8 cellular contexts compared by ENCODE assay signal in genomic region chr16:69443809-69444611, GRCh38. TPM values are rescaled to one million over a fixed set of nuclear protein-coding genes. Genes with fewer than 3 reads are reported as not detected.
DNase-seq lines count a peak whose midpoint lies in the region; ATAC-seq and TF ChIP-seq lines count a peak whose summit lies in the region.

No MANE protein-coding gene starts in this region.

- WGBS in trophoblast cell (ENCODE audit: extremely low coverage, insufficient coverage, insufficient read length): no CpG with 5 or more reads among the region's 12 CpGs

- H4K91ac ChIP-seq in trophoblast cell (ENCODE audit: low read depth, low read length): no peak overlapping the region

- peak overlapping the region; percentile 62 for H3K4me3 Mint-ChIP-seq in activated CD4-positive, alpha-beta memory T cell treated with anti-CD3 and anti-CD28 coated beads for 36 hours

- H2AK5ac ChIP-seq in trophoblast cell (ENCODE audit: low read length): no peak overlapping the region

- H4K12ac ChIP-seq in trophoblast cell (ENCODE audit: low read depth, low read length): no peak overlapping the region

- peaks cover 20% of the 10 kb centered on the region for H3K36me3 Mint-ChIP-seq in activated CD4-positive, alpha-beta memory T cell treated with anti-CD3 and anti-CD28 coated beads for 36 hours

- no peaks in the 10 kb centered on the region for H4K20me1 ChIP-seq in fibroblast of lung (ENCODE audit: control insufficient read depth, extremely low read depth, insufficient read depth, low read length)

- no peaks in the 10 kb centered on the region for H3K27me3 ChIP-seq in fibroblast of lung (ENCODE audit: control insufficient read depth, insufficient read depth, low read length)
- no peaks in the 10 kb centered on the region for H3K27me3 ChIP-seq in trophoblast cell (ENCODE audit: insufficient read depth, low read length)

- peak overlapping the region; percentile 88 for H3K27ac Mint-ChIP-seq in activated CD4-positive, alpha-beta memory T cell treated with anti-CD3 and anti-CD28 coated beads for 36 hours

- peak overlapping the region; percentile 32 for H2AFZ ChIP-seq in fibroblast of lung (ENCODE audit: low read length)
- no peak overlapping the region for H2AFZ ChIP-seq in trophoblast cell (ENCODE audit: insufficient read depth, low read length, poor library complexity)

- H3K36me3 ChIP-seq in fibroblast of lung (ENCODE audit: control insufficient read depth, insufficient read depth, low read length): peaks cover 2% of the 10 kb centered on the region
- peaks cover 5 to 7% of the 10 kb centered on the region in 2 experiments for H3K36me3 ChIP-seq in trophoblast cell (ENCODE audit: control insufficient read depth in 1 of 2, insufficient read depth in 2 of 2, low read length in 2 of 2)

- no peak overlapping the region for H3K4ac ChIP-seq in trophoblast cell (ENCODE audit: low read depth, low read length)

- no peak overlapping the region for H3K14ac ChIP-seq in trophoblast cell (ENCODE audit: low read length)

- ATAC-seq in GM21381 (IDR thresholded peaks at IDR 0.05; ENCODE audit: unreplicated experiment): no peak

- H3K9me3 Mint-ChIP-seq in activated CD4-positive, alpha-beta memory T cell treated with anti-CD3 and anti-CD28 coated beads for 36 hours: no peaks in the 10 kb centered on the region

- H3K4me2 ChIP-seq in fibroblast of lung (ENCODE audit: extremely low read depth, insufficient read depth, low read length): peak overlapping the region; percentile 55
- H3K4me2 ChIP-seq in trophoblast cell (ENCODE audit: low read length): no peak overlapping the region

- H3K4me1 ChIP-seq in fibroblast of lung (ENCODE audit: control insufficient read depth, extremely low read depth, insufficient read depth, low read length): peaks cover 5% of the 10 kb centered on the region
- H3K4me1 ChIP-seq in trophoblast cell (ENCODE audit: control insufficient read depth in 1 of 2, insufficient read depth in 2 of 2, low read length in 2 of 2): peaks cover 0 to 2% of the 10 kb centered on the region in 2 experiments

- no peak overlapping the region for H3K23ac ChIP-seq in trophoblast cell (ENCODE audit: low read length)

- no peak for TF ChIP-seq CTCF in fibroblast of lung (conservative IDR thresholded peaks at IDR 0.05 in 1 of 2, IDR thresholded peaks at IDR 0.05 in 1 of 2; ENCODE audit: low read depth in 1 of 2, low read length in 2 of 2)

- no peaks in the 10 kb centered on the region for H3K27me3 Mint-ChIP-seq in activated CD4-positive, alpha-beta memory T cell treated with anti-CD3 and anti-CD28 coated beads for 36 hours

- peak overlapping the region; percentile 84 for H3K27ac ChIP-seq in fibroblast of lung (ENCODE audit: insufficient read depth, low read length)
- no peak overlapping the region for H3K27ac ChIP-seq in trophoblast cell (ENCODE audit: low read depth, low read length)

- H2BK12ac ChIP-seq in trophoblast cell (ENCODE audit: low read length): no peak overlapping the region

- no peak overlapping the region for H4K8ac ChIP-seq in trophoblast cell (ENCODE audit: low read depth, low read length)

- POLR2A ChIA-PET in activated CD4-positive, alpha-beta memory T cell treated with anti-CD3 and anti-CD28 coated beads for 36 hours (lab: Charles Lee): interaction anchor here (0.7 to 2.5 kb wide), 3 partner anchors 19 to 121 kb away, joined by 3 to 7 read pairs (median 3); partner anchors contain the start of gene CYB5B

- H3K9me3 ChIP-seq in fibroblast of lung (ENCODE audit: control insufficient read depth, insufficient read depth, low read depth, low read length) (no peaks in the 10 kb centered on the region), trophoblast cell (ENCODE audit: insufficient read depth, low read depth, low read length) (no peaks in the 10 kb centered on the region)

- H2BK120ac ChIP-seq in trophoblast cell (ENCODE audit: insufficient read depth, low read length, poor library complexity): no peak overlapping the region

- peak; percentile 62 for DNase-seq in HCEC 1CT
- DNase-seq in activated CD4-positive, alpha-beta memory T cell treated with anti-CD3 and anti-CD28 coated beads for 36 hours: peak; percentile 41
- peak in 1 of 2 donors; percentile 64 for DNase-seq in fibroblast of lung (ENCODE audit: low read depth in 2 of 2)
- no peak for DNase-seq in trophoblast cell
- DNase-seq in NCI-H510A treated with DMSO at 0.1 percent for 48 hours (lab: John Stamatoyannopoulos, UW): no peak
- DNase-seq in NCI-H2029 treated with DMSO at 0.1 percent for 48 hours (lab: John Stamatoyannopoulos, UW): no peak
- no peak for DNase-seq in SK-N-DZ (ENCODE audit: low spot score)

- no peak overlapping the region for H3K18ac ChIP-seq in trophoblast cell (ENCODE audit: low read length)

- no peaks in the 10 kb centered on the region for H3K79me1 ChIP-seq in trophoblast cell (ENCODE audit: low read length)

- H3K79me2 ChIP-seq in fibroblast of lung (ENCODE audit: control insufficient read depth, insufficient read depth, low read length) (peaks cover 45% of the 10 kb centered on the region), trophoblast cell (ENCODE audit: control insufficient read depth, insufficient read depth, low read length, poor library complexity) (peaks cover 5% of the 10 kb centered on the region)

- intact Hi-C loops in activated CD4-positive, alpha-beta memory T cell treated with anti-CD3 and anti-CD28 coated beads for 36 hours (cut with micrococcal nuclease): loop anchor here (1.0 to 2.0 kb wide), 4 partner anchors 12 to 121 kb away; partner anchors contain the start of genes CYB5B and NFAT5

- H3K4me1 Mint-ChIP-seq in activated CD4-positive, alpha-beta memory T cell treated with anti-CD3 and anti-CD28 coated beads for 36 hours (ENCODE audit: low read depth): peaks cover 40% of the 10 kb centered on the region

- H3K9ac ChIP-seq in fibroblast of lung (ENCODE audit: insufficient read depth, low read length) (peak overlapping the region; percentile 18), trophoblast cell (ENCODE audit: low read length) (peak overlapping the region; percentile 61)

- CTCF ChIA-PET in activated CD4-positive, alpha-beta memory T cell treated with anti-CD3 and anti-CD28 coated beads for 36 hours (lab: Charles Lee): interaction anchor here (2.2 kb wide), 1 partner anchor 48 kb away, joined by 10 read pairs; no protein-coding TSS in a partner anchor

- no peak overlapping the region for H2BK5ac ChIP-seq in trophoblast cell (ENCODE audit: low read depth, low read length, poor library complexity)

- peak overlapping the region; percentile 2 to 51 (median 42) for H3K4me3 ChIP-seq in fibroblast of lung (replicated peaks in 1 of 4; ENCODE audit: control extremely low read depth in 1 of 4, insufficient read depth in 1 of 4, low read depth in 3 of 4, low read length in 4 of 4)
- no peak overlapping the region for H3K4me3 ChIP-seq in trophoblast cell (ENCODE audit: low read depth, low read length)

RNA-seq across cellular contexts. Expression of gene CYB5B, which starts 19.6 kb away (rescaled TPM):
- 100 to 1,000 TPM; 147 to 152 TPM for total RNA-seq in activated CD4-positive, alpha-beta memory T cell treated with anti-CD3 and anti-CD28 coated beads for 36 hours
- 37.2 and 87.4 TPM in 2 replicates for total RNA-seq in fibroblast of lung
- 220 and 248 TPM in 2 replicates for polyA plus RNA-seq in fibroblast of lung
- polyA plus RNA-seq in fibroblast of lung (2012): 123 and 144 TPM in 2 replicates
- 115 and 178 TPM in 2 replicates for polyA minus RNA-seq in fibroblast of lung (ENCODE audit: low replicate concordance)
- 103 and 111 TPM in 2 replicates for polyA plus RNA-seq in trophoblast cell (2013)
- 80.5 and 95.0 TPM in 2 replicates for polyA plus RNA-seq in SK-N-DZ (2014; cell fraction: cytosol; rRNA removed)
- polyA plus RNA-seq in SK-N-DZ (2014; cell fraction: nucleus; rRNA removed): 23.8 and 35.5 TPM in 2 replicates

RNA-seq across cellular contexts. Expression of gene TERF2, which starts 58.2 kb away (rescaled TPM):
- 10 to 100 TPM; 39.5 to 42.5 TPM for total RNA-seq in activated CD4-positive, alpha-beta memory T cell treated with anti-CD3 and anti-CD28 coated beads for 36 hours
- 9.8 and 16.3 TPM in 2 replicates for total RNA-seq in fibroblast of lung
- polyA plus RNA-seq in fibroblast of lung: 18.8 and 22.9 TPM in 2 replicates
- polyA plus RNA-seq in fibroblast of lung (2012): 16.4 and 21.0 TPM in 2 replicates
- polyA minus RNA-seq in fibroblast of lung (ENCODE audit: low replicate concordance): 27.2 and 27.3 TPM in 2 replicates
- polyA plus RNA-seq in trophoblast cell (2013): 31.2 and 32.6 TPM in 2 replicates
- 11.8 and 15.0 TPM in 2 replicates for polyA plus RNA-seq in SK-N-DZ (2014; cell fraction: cytosol; rRNA removed)
- polyA plus RNA-seq in SK-N-DZ (2014; cell fraction: nucleus; rRNA removed): 7.6 and 10.8 TPM in 2 replicates

Comparison
In these comparisons a context has a peak if more than half of its experiments do, and no peak if none do; other contexts are left out.
1. DNase-seq: peak in HCEC 1CT (single experiment) and activated CD4-positive, alpha-beta memory T cell treated with anti-CD3 and anti-CD28 coated beads for 36 hours (single experiment); none in trophoblast cell (0 of 2), NCI-H510A treated with DMSO at 0.1 percent for 48 hours (single experiment), NCI-H2029 treated with DMSO at 0.1 percent for 48 hours (single experiment) and SK-N-DZ (single experiment).